15 cellular contexts compared by ENCODE assay signal in genomic region chr5:150279618-150280017, GRCh38. TPM values are rescaled to one million over a fixed set of nuclear protein-coding genes. Genes with fewer than 3 reads are reported as not detected.
"Had no signal": no experiment of that assay in that cellular context is flagged by ENCODE, and none has a peak within 500 bp of the region (broad histone marks: within the 10 kb centered on the region; RNA-seq: fewer than 3 reads in every experiment).

No MANE protein-coding gene starts in this region.

- H3K4me3 Mint-ChIP-seq: activated CD4-positive, alpha-beta memory T cell treated with anti-CD3 and anti-CD28 coated beads for 36 hours; activated naive CD8-positive, alpha-beta T cell treated with anti-CD3 and anti-CD28 coated beads, Interleukin-2, amount 10 ng/mL, durations not matched to agents 7 days and 5 days; activated T-cell treated with anti-CD3 and anti-CD28 coated beads, Interleukin-2, amount 50 U/mL, for 72 hours had no signal

- H3K36me3 Mint-ChIP-seq: activated CD4-positive, alpha-beta memory T cell treated with anti-CD3 and anti-CD28 coated beads for 36 hours; activated naive CD8-positive, alpha-beta T cell treated with anti-CD3 and anti-CD28 coated beads, Interleukin-2, amount 10 ng/mL, durations not matched to agents 7 days and 5 days had no signal

- DNase-seq: activated CD4-positive, alpha-beta memory T cell treated with anti-CD3 and anti-CD28 coated beads for 36 hours; activated naive CD8-positive, alpha-beta T cell treated with anti-CD3 and anti-CD28 coated beads, Interleukin-2, amount 10 ng/mL, durations not matched to agents 7 days and 5 days; activated T-cell treated with anti-CD3 and anti-CD28 coated beads, Interleukin-2, amount 50 U/mL, for 72 hours; effector memory CD4-positive, alpha-beta T cell; hippocampal formation; stimulated activated CD4-positive, alpha-beta T cell treated with anti-CD3 and anti-CD28 coated beads, Interleukin-4, amount 100 ng/mL, for 4 hours; stomach; T-helper 9 cell had no signal

- H3K36me3 ChIP-seq: cardiac muscle cell, stomach had no signal

- H3K9me3 ChIP-seq: stomach had no signal

- H3K27me3 ChIP-seq: cardiac muscle cell had no signal

- H3K27ac ChIP-seq: cardiac muscle cell, coronary artery, stomach, VCaP had no signal

- H3K4me3 ChIP-seq: cardiac muscle cell, coronary artery, stomach had no signal

- H3K4me1 ChIP-seq: stomach had no signal

- H3K9me3 Mint-ChIP-seq: activated CD4-positive, alpha-beta memory T cell treated with anti-CD3 and anti-CD28 coated beads for 36 hours; activated naive CD8-positive, alpha-beta T cell treated with anti-CD3 and anti-CD28 coated beads, Interleukin-2, amount 10 ng/mL, durations not matched to agents 7 days and 5 days; activated T-cell treated with anti-CD3 and anti-CD28 coated beads, Interleukin-2, amount 50 U/mL, for 72 hours had no signal

- H3K27ac Mint-ChIP-seq: activated CD4-positive, alpha-beta memory T cell treated with anti-CD3 and anti-CD28 coated beads for 36 hours; activated naive CD8-positive, alpha-beta T cell treated with anti-CD3 and anti-CD28 coated beads, Interleukin-2, amount 10 ng/mL, durations not matched to agents 7 days and 5 days; activated T-cell treated with anti-CD3 and anti-CD28 coated beads, Interleukin-2, amount 50 U/mL, for 72 hours had no signal

RNA-seq across cellular contexts. Expression of gene CAMK2A, which starts 10.0 kb away (rescaled TPM):
- total RNA-seq: activated CD4-positive, alpha-beta memory T cell treated with anti-CD3 and anti-CD28 coated beads for 36 hours; activated naive CD8-positive, alpha-beta T cell treated with anti-CD3 and anti-CD28 coated beads, Interleukin-2, amount 10 ng/mL, durations not matched to agents 7 days and 5 days; activated T-cell treated with anti-CD3 and anti-CD28 coated beads, Interleukin-2, amount 50 U/mL, for 72 hours; epithelial cell of proximal tubule; glomerular endothelial cell; kidney epithelial cell had no signal
- polyA plus RNA-seq: liver had no signal

RNA-seq across cellular contexts. Expression of gene ARSI, which starts 23.1 kb away (rescaled TPM):
- total RNA-seq: activated CD4-positive, alpha-beta memory T cell treated with anti-CD3 and anti-CD28 coated beads for 36 hours; activated naive CD8-positive, alpha-beta T cell treated with anti-CD3 and anti-CD28 coated beads, Interleukin-2, amount 10 ng/mL, durations not matched to agents 7 days and 5 days; activated T-cell treated with anti-CD3 and anti-CD28 coated beads, Interleukin-2, amount 50 U/mL, for 72 hours had no signal
